ENCODE assay signal across 24 cellular contexts in the genomic region with DNA sequence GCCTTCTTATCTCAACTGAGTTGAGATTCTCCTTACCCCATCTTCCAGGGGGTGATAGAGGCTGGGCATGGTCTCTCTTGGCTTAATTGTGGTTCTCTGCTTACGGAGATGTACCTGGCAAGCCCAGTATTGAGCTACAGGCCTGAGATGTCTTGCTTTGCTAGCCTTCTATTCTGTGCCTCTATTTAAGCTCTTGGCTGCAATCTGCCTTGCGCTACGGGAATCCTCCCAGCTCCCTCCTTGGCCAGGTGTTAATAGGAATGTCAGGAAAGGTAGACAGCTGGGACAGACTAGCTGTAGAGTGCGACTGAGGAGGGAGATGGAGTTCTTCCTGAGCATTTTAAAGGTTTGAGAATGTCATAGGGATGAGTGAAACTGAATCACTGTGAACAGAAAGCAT.
"Had no signal": no experiment of that assay in that cellular context is flagged by ENCODE, and none has a peak within 500 bp of the region (broad histone marks: within the 10 kb centered on the region; RNA-seq: fewer than 3 reads in every experiment).

No MANE protein-coding gene starts in this region.

- H3K36me3 Mint-ChIP-seq: IgD-negative memory B cell had no signal

- ATAC-seq: activated naive CD8-positive, alpha-beta T cell treated with anti-CD3 and anti-CD28 coated beads, Interleukin-2, amount 50 U/mL, for 24 hours; activated T-cell treated with anti-CD3 and anti-CD28 coated beads, Interleukin-2, amount 50 U/mL, for 4 hours; activated T-helper 17 cell treated with anti-CD3 and anti-CD28 coated beads, Interleukin-2, amount 50 U/mL, for 72 hours; T-helper 17 cell had no signal

- H3K4me3 ChIP-seq: Peyer's patch had no signal

- H3K9me3 ChIP-seq: Peyer's patch had no signal

- H3K27me3 Mint-ChIP-seq: activated B cell treated with CpG ODN at 0.5 μM for 24 hours; activated CD4-positive, alpha-beta T cell treated with anti-CD3 and anti-CD28 coated beads, Interleukin-2, amount 10 ng/mL, durations not matched to agents 24 days and 14 days; activated naive CD8-positive, alpha-beta T cell treated with anti-CD3 and anti-CD28 coated beads, Interleukin-2, amount 50 U/mL, for 24 hours; activated T-helper 17 cell treated with anti-CD3 and anti-CD28 coated beads, Interleukin-2, amount 50 U/mL, for 72 hours; brain; IgD-negative memory B cell; T-helper 17 cell had no signal

- DNase-seq: activated B cell treated with CpG ODN at 0.5 μM for 24 hours; activated CD4-positive, alpha-beta T cell treated with anti-CD3 and anti-CD28 coated beads for 1 hour; activated CD4-positive, alpha-beta T cell treated with anti-CD3 and anti-CD28 coated beads, Interleukin-2, amount 10 ng/mL, durations not matched to agents 24 days and 14 days; activated CD4-positive, alpha-beta T cell treated with anti-CD3 and anti-CD28 coated beads, Interleukin-2, amount 50 U/mL, for 48 hours; activated naive CD4-positive, alpha-beta T cell treated with anti-CD3 and anti-CD28 coated beads, Interleukin-2, amount 50 U/mL, for 16 hours; activated naive CD8-positive, alpha-beta T cell treated with anti-CD3 and anti-CD28 coated beads, Interleukin-2, amount 50 U/mL, for 24 hours; activated T-cell treated with anti-CD3 and anti-CD28 coated beads, Interleukin-2, amount 50 U/mL, for 4 hours; amygdala; KG1; NCI-H1048; NCI-H1417; NCI-H2029; NCI-H345; NCI-H510A; NCI-H69; NK-92 treated with Interleukin-12 subunit alpha and Interleukin-12 subunit beta, amount 100 ng/mL, for 24 hours; Peyer's patch; SHP77 treated with DMSO at 0.1 percent for 48 hours; T-helper 17 cell; T-helper 9 cell had no signal

- H3K4me3 Mint-ChIP-seq: activated B cell treated with CpG ODN at 0.5 μM for 24 hours; activated CD4-positive, alpha-beta T cell treated with anti-CD3 and anti-CD28 coated beads, Interleukin-2, amount 10 ng/mL, durations not matched to agents 24 days and 14 days; activated naive CD8-positive, alpha-beta T cell treated with anti-CD3 and anti-CD28 coated beads, Interleukin-2, amount 50 U/mL, for 24 hours; activated T-cell treated with anti-CD3 and anti-CD28 coated beads, Interleukin-2, amount 50 U/mL, for 4 hours; activated T-helper 17 cell treated with anti-CD3 and anti-CD28 coated beads, Interleukin-2, amount 50 U/mL, for 72 hours; brain; IgD-negative memory B cell; T-helper 17 cell had no signal

- H3K9me3 Mint-ChIP-seq: activated B cell treated with CpG ODN at 0.5 μM for 24 hours; activated CD4-positive, alpha-beta T cell treated with anti-CD3 and anti-CD28 coated beads, Interleukin-2, amount 10 ng/mL, durations not matched to agents 24 days and 14 days; activated naive CD8-positive, alpha-beta T cell treated with anti-CD3 and anti-CD28 coated beads, Interleukin-2, amount 50 U/mL, for 24 hours; activated T-cell treated with anti-CD3 and anti-CD28 coated beads, Interleukin-2, amount 50 U/mL, for 4 hours; activated T-helper 17 cell treated with anti-CD3 and anti-CD28 coated beads, Interleukin-2, amount 50 U/mL, for 72 hours; brain; IgD-negative memory B cell had no signal

- H3K27ac ChIP-seq: Peyer's patch, RWPE1 had no signal

- H3K27me3 ChIP-seq: Peyer's patch had no signal

- H3K27ac Mint-ChIP-seq: activated B cell treated with CpG ODN at 0.5 μM for 24 hours; activated CD4-positive, alpha-beta T cell treated with anti-CD3 and anti-CD28 coated beads, Interleukin-2, amount 10 ng/mL, durations not matched to agents 24 days and 14 days; activated naive CD8-positive, alpha-beta T cell treated with anti-CD3 and anti-CD28 coated beads, Interleukin-2, amount 50 U/mL, for 24 hours; activated T-helper 17 cell treated with anti-CD3 and anti-CD28 coated beads, Interleukin-2, amount 50 U/mL, for 72 hours; T-helper 17 cell had no signal
